ENCODE assay signal across 8 cellular contexts in the genomic region with DNA sequence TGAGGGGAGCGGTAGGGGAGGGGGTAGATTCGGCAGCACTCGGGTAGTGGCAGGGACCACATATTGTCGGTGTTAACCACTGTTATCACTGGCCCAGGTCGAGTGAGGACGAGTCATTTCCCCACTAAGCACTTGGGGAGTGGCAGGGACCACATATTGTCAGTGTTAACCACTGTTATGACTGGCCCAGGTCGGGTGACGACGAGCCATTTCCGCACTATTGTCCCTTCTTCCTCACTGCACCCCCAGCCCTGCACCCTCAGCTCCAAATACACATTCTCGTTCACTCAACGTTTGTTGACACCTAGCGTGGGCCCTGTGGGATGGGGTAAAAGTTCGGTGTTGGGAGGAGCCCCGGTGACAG.
DNase-seq lines count a peak whose midpoint lies in the region; ATAC-seq and TF ChIP-seq lines count a peak whose summit lies in the region.

No MANE protein-coding gene starts in this region.

- peak; percentile 40 for ATAC-seq in GM18873 (IDR thresholded peaks at IDR 0.05; ENCODE audit: low FRiP score, unreplicated experiment)
- ATAC-seq in HG02981 (IDR thresholded peaks at IDR 0.05; ENCODE audit: unreplicated experiment) = peak; percentile 69
- ATAC-seq in memory B cell (ENCODE audit: low read depth) = peak; percentile 51

- H3K9me3 Mint-ChIP-seq in memory B cell = no peaks in the 10 kb centered on the region

- H3K4me1 Mint-ChIP-seq in memory B cell = peaks cover 20% of the 10 kb centered on the region

- in situ Hi-C loops in brain microvascular endothelial cell (cut with HindIII; ENCODE audit: low pct_ligation_motif_present, low sequenced_read_pairs) = no loop called here

- no peak for TF ChIP-seq CTCF in brain microvascular endothelial cell (IDR thresholded peaks at IDR 0.05; ENCODE audit: low read depth, low read length, missing control alignments)

- H3K36me3 ChIP-seq in brain microvascular endothelial cell (replicated peaks) = no peaks in the 10 kb centered on the region

- H3K4me3 ChIP-seq in brain microvascular endothelial cell (ENCODE audit: low read depth, low read length) = peak overlapping the region; percentile 94

- H3K27me3 ChIP-seq in brain microvascular endothelial cell (replicated peaks) = no peaks in the 10 kb centered on the region

- DNase-seq in T-helper 2 cell = peak; percentile 25 to 98 (median 62)
- DNase-seq in brain microvascular endothelial cell = no peak
- peak in 1 of 2 donors; percentile 61 for DNase-seq in memory B cell (ENCODE audit: low spot score in 2 of 2)
- DNase-seq in stimulated activated CD8-positive, alpha-beta memory T cell treated with anti-CD3 and anti-CD28 coated beads, Interleukin-4, amount 100 ng/mL, for 1 hour (ENCODE audit: low read depth in 2 of 2, low spot score in 1 of 2) = peak; percentile 56 to 61
- DNase-seq in NOMO-1 treated with DMSO at 0.1 percent for 48 hours (lab: John Stamatoyannopoulos, UW; ENCODE audit: unreplicated experiment) = no peak
- no peak for DNase-seq in NCI-H2171 (lab: John Stamatoyannopoulos, UW)

- no peaks in the 10 kb centered on the region for H3K27me3 Mint-ChIP-seq in memory B cell

- H3K27ac Mint-ChIP-seq in memory B cell = peak overlapping the region; percentile 98

- H3K36me3 Mint-ChIP-seq in memory B cell = peaks cover 5% of the 10 kb centered on the region

- H3K27ac ChIP-seq in brain microvascular endothelial cell = peak overlapping the region; percentile 71

- peak overlapping the region; percentile 96 for H3K4me3 Mint-ChIP-seq in memory B cell

Comparison
In these comparisons a context has a peak if more than half of its experiments do, and no peak if none do; other contexts are left out.
1. DNase-seq: peak in T-helper 2 cell (5 of 5) and stimulated activated CD8-positive, alpha-beta memory T cell treated with anti-CD3 and anti-CD28 coated beads, Interleukin-4, amount 100 ng/mL, for 1 hour (2 of 2); none in brain microvascular endothelial cell (single experiment), NOMO-1 treated with DMSO at 0.1 percent for 48 hours (single experiment) and NCI-H2171 (single experiment).
2. Peak in every context shown above with its lines, with median percentiles within 50 percentile points of each other: ATAC-seq.